21 cellular contexts compared by ENCODE assay signal in the genomic region with DNA sequence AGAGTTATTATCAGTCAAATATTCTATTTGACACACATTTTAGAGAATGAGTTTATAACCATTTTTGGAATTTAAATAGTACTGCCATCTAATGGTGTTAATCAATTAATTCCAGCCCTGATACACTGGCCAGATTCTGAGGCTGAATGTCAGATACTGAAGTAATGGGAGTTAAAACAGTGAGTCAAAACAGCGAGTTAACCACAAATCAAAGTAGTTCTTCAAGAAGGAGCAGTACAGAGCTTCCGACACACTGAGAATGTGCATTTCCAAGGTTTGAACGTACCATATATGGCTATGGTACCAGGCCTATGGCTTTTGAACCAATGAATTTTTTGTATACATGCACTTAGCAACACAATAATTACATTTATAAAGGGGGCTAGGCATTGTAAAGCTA. TPM values are rescaled to one million over a fixed set of nuclear protein-coding genes. Genes with fewer than 3 reads are reported as not detected.
DNase-seq lines count a peak whose midpoint lies in the region; ATAC-seq and TF ChIP-seq lines count a peak whose summit lies in the region.
"Had no signal": no experiment of that assay in that cellular context is flagged by ENCODE, and none has a peak within 500 bp of the region (broad histone marks: within the 10 kb centered on the region; RNA-seq: fewer than 3 reads in every experiment).

No MANE protein-coding gene starts in this region.

- intact Hi-C loops in activated CD4-positive, alpha-beta T cell treated with anti-CD3 and anti-CD28 coated beads, Interleukin-2, amount 10 ng/mL, durations not matched to agents 24 days and 14 days (cut with micrococcal nuclease) = loop anchor here (2.0 kb wide), 1 partner anchor 37 kb away; no protein-coding TSS in a partner anchor
- intact Hi-C loops in esophagus muscularis mucosa (cut with DNase I) (loop anchor here (2.0 to 5.0 kb wide), 2 partner anchors 201 to 213 kb away; no protein-coding TSS in a partner anchor), prostate gland (cut with DNase I) (loop anchor here (2.0 kb wide), 1 partner anchor 201 kb away; no protein-coding TSS in a partner anchor)

- no peak overlapping the region for H3K27ac ChIP-seq in esophagus muscularis mucosa (replicated peaks in 1 of 4)
- H3K27ac ChIP-seq in prostate gland = peak overlapping the region; percentile 22 to 31
- H3K27ac ChIP-seq: BLaER1 had no signal

- no peak overlapping the region for H3K4me3 ChIP-seq in esophagus muscularis mucosa
- H3K4me3 ChIP-seq in prostate gland = no peak overlapping the region
- H3K4me3 ChIP-seq: BLaER1 had no signal

- H3K27me3 ChIP-seq in esophagus muscularis mucosa (no peaks in the 10 kb centered on the region), prostate gland (replicated peaks; ENCODE audit: insufficient read depth) (no peaks in the 10 kb centered on the region)
- H3K27me3 ChIP-seq: BLaER1 had no signal

- no peak overlapping the region for H3K4me3 Mint-ChIP-seq in activated CD4-positive, alpha-beta T cell treated with anti-CD3 and anti-CD28 coated beads, Interleukin-2, amount 10 ng/mL, durations not matched to agents 24 days and 14 days
- no peak overlapping the region for H3K4me3 Mint-ChIP-seq in activated CD4-positive, alpha-beta T cell treated with anti-CD3 and anti-CD28 coated beads, Interleukin-2, amount 10 ng/mL, durations not matched to agents 7 days and 5 days
- peak overlapping the region; percentile 53 for H3K4me3 Mint-ChIP-seq in T-helper 17 cell
- H3K4me3 Mint-ChIP-seq: CD8-positive, alpha-beta T cell; H9 had no signal

- H3K27ac Mint-ChIP-seq in activated CD4-positive, alpha-beta T cell treated with anti-CD3 and anti-CD28 coated beads, Interleukin-2, amount 10 ng/mL, durations not matched to agents 24 days and 14 days = no peak overlapping the region
- no peak overlapping the region for H3K27ac Mint-ChIP-seq in activated CD4-positive, alpha-beta T cell treated with anti-CD3 and anti-CD28 coated beads, Interleukin-2, amount 10 ng/mL, durations not matched to agents 7 days and 5 days
- H3K27ac Mint-ChIP-seq in T-helper 17 cell = peak overlapping the region; percentile 29
- H3K27ac Mint-ChIP-seq: CD8-positive, alpha-beta T cell had no signal

- peak; percentile 47 for DNase-seq in activated CD4-positive, alpha-beta T cell treated with anti-CD3 and anti-CD28 coated beads, Interleukin-2, amount 10 ng/mL, durations not matched to agents 24 days and 14 days
- no peak for DNase-seq in activated CD4-positive, alpha-beta T cell treated with anti-CD3 and anti-CD28 coated beads, Interleukin-2, amount 10 ng/mL, durations not matched to agents 7 days and 5 days
- DNase-seq in T-helper 17 cell = no peak
- DNase-seq in esophagus muscularis mucosa (ENCODE audit: extremely low spot score) = peak; percentile 26
- DNase-seq in prostate gland (ENCODE audit: low spot score) = no peak
- no peak for DNase-seq in ureter (ENCODE audit: low spot score)
- no peak for DNase-seq in SIG-M5 (lab: John Stamatoyannopoulos, UW)
- DNase-seq: Calu3; CD8-positive, alpha-beta T cell; IMR-90; NCI-H1048; NCI-H2081; NCI-H446 treated with DMSO at 0.1 percent for 48 hours; NCI-H69; NK-92 treated with Interleukin-12 subunit alpha and Interleukin-12 subunit beta, amount 100 ng/mL, for 24 hours; OCI-M1; RPMI8226; SHP77 treated with DMSO at 0.1 percent for 48 hours had no signal

- H3K4me1 Mint-ChIP-seq in activated CD4-positive, alpha-beta T cell treated with anti-CD3 and anti-CD28 coated beads, Interleukin-2, amount 10 ng/mL, durations not matched to agents 24 days and 14 days = peaks cover 38% of the 10 kb centered on the region
- H3K4me1 Mint-ChIP-seq in activated CD4-positive, alpha-beta T cell treated with anti-CD3 and anti-CD28 coated beads, Interleukin-2, amount 10 ng/mL, durations not matched to agents 7 days and 5 days = peaks cover 17% of the 10 kb centered on the region
- H3K4me1 Mint-ChIP-seq in T-helper 17 cell = peaks cover 20% of the 10 kb centered on the region

- no peak for TF ChIP-seq CTCF in esophagus muscularis mucosa (IDR thresholded peaks at IDR 0.05)
- TF ChIP-seq CTCF in prostate gland (IDR thresholded peaks at IDR 0.05) = no peak

- no peak for TF ChIP-seq POLR2A in esophagus muscularis mucosa (IDR thresholded peaks at IDR 0.05; ENCODE audit: low read depth)
- TF ChIP-seq POLR2A in prostate gland (IDR thresholded peaks at IDR 0.05) = no peak

- H3K9me3 Mint-ChIP-seq in activated CD4-positive, alpha-beta T cell treated with anti-CD3 and anti-CD28 coated beads, Interleukin-2, amount 10 ng/mL, durations not matched to agents 24 days and 14 days = no peaks in the 10 kb centered on the region
- no peaks in the 10 kb centered on the region for H3K9me3 Mint-ChIP-seq in activated CD4-positive, alpha-beta T cell treated with anti-CD3 and anti-CD28 coated beads, Interleukin-2, amount 10 ng/mL, durations not matched to agents 7 days and 5 days
- H3K9me3 Mint-ChIP-seq: CD8-positive, alpha-beta T cell had no signal

- H3K4me1 ChIP-seq in esophagus muscularis mucosa (peaks cover 0 to 6% (median 0%) of the 10 kb centered on the region in 4 donors), prostate gland (replicated peaks) (peaks cover 4% of the 10 kb centered on the region)

- H3K9me3 ChIP-seq in T-helper 17 cell (ENCODE audit: control insufficient read depth, low read length, poor library complexity, severe bottlenecking) (no peaks in the 10 kb centered on the region), esophagus muscularis mucosa (no peaks in the 10 kb centered on the region), prostate gland (no peaks in the 10 kb centered on the region)

- CTCF ChIA-PET in activated CD4-positive, alpha-beta T cell treated with anti-CD3 and anti-CD28 coated beads, Interleukin-2, amount 10 ng/mL, durations not matched to agents 7 days and 5 days (lab: Charles Lee) = interaction anchor here (2.2 to 2.8 kb wide), 2 partner anchors 12 to 17 kb away, joined by 5 to 10 read pairs; no protein-coding TSS in a partner anchor

- POLR2A ChIA-PET in activated CD4-positive, alpha-beta T cell treated with anti-CD3 and anti-CD28 coated beads, Interleukin-2, amount 10 ng/mL, durations not matched to agents 7 days and 5 days (lab: Charles Lee) = no interaction called here

- peaks cover 29% of the 10 kb centered on the region for H3K36me3 Mint-ChIP-seq in activated CD4-positive, alpha-beta T cell treated with anti-CD3 and anti-CD28 coated beads, Interleukin-2, amount 10 ng/mL, durations not matched to agents 24 days and 14 days (ENCODE audit: low read depth)
- peaks cover 28% of the 10 kb centered on the region for H3K36me3 Mint-ChIP-seq in activated CD4-positive, alpha-beta T cell treated with anti-CD3 and anti-CD28 coated beads, Interleukin-2, amount 10 ng/mL, durations not matched to agents 7 days and 5 days (ENCODE audit: low read depth)
- peaks cover 3% of the 10 kb centered on the region for H3K36me3 Mint-ChIP-seq in T-helper 17 cell (ENCODE audit: low read depth)
- H3K36me3 Mint-ChIP-seq: CD8-positive, alpha-beta T cell had no signal

- 76% methylated on average over 3 of the region's 3 CpGs for WGBS in esophagus muscularis mucosa
- 30% methylated on average over 3 of the region's 3 CpGs for WGBS in prostate gland

- peak; percentile 37 for ATAC-seq in T-helper 17 cell
- no peak for ATAC-seq in HG02973 (IDR thresholded peaks at IDR 0.05; ENCODE audit: unreplicated experiment)
- ATAC-seq: CD8-positive, alpha-beta T cell had no signal

- H3K27me3 Mint-ChIP-seq in activated CD4-positive, alpha-beta T cell treated with anti-CD3 and anti-CD28 coated beads, Interleukin-2, amount 10 ng/mL, durations not matched to agents 24 days and 14 days = no peaks in the 10 kb centered on the region
- H3K27me3 Mint-ChIP-seq in activated CD4-positive, alpha-beta T cell treated with anti-CD3 and anti-CD28 coated beads, Interleukin-2, amount 10 ng/mL, durations not matched to agents 7 days and 5 days = no peaks in the 10 kb centered on the region
- no peaks in the 10 kb centered on the region for H3K27me3 Mint-ChIP-seq in T-helper 17 cell

- H3K36me3 ChIP-seq in esophagus muscularis mucosa (no peaks in the 10 kb centered on the region), prostate gland (no peaks in the 10 kb centered on the region)

- no peak for TF ChIP-seq EP300 in esophagus muscularis mucosa (IDR thresholded peaks at IDR 0.05)

RNA-seq across cellular contexts. Expression of a gene that starts 11.3 kb away (rescaled TPM):
- total RNA-seq in activated CD4-positive, alpha-beta T cell treated with anti-CD3 and anti-CD28 coated beads, Interleukin-2, amount 10 ng/mL, durations not matched to agents 24 days and 14 days = 21.1 and 23.0 TPM in 2 replicates
- 10 to 100 TPM; 20.9 to 23.5 TPM for total RNA-seq in activated CD4-positive, alpha-beta T cell treated with anti-CD3 and anti-CD28 coated beads, Interleukin-2, amount 10 ng/mL, durations not matched to agents 7 days and 5 days
- total RNA-seq in T-helper 17 cell = 10 to 100 TPM; 19.8 to 24.0 TPM
- 10 to 100 TPM in 1 of 4 donors, 1 to 10 TPM in 3; 6.6 to 18.0 (median 8.3) TPM for total RNA-seq in esophagus muscularis mucosa
- total RNA-seq in prostate gland = 10 to 100 TPM; 13.3 to 25.7 TPM
- 22.0 TPM for total RNA-seq in ureter

RNA-seq across cellular contexts. Expression of a gene that starts 31.6 kb away (rescaled TPM):
- total RNA-seq in activated CD4-positive, alpha-beta T cell treated with anti-CD3 and anti-CD28 coated beads, Interleukin-2, amount 10 ng/mL, durations not matched to agents 24 days and 14 days = 93.3 and 108 TPM in 2 replicates
- 100 to 1,000 TPM in 1 of 2 experiments, 10 to 100 TPM in 1; 84.3 to 101 TPM for total RNA-seq in activated CD4-positive, alpha-beta T cell treated with anti-CD3 and anti-CD28 coated beads, Interleukin-2, amount 10 ng/mL, durations not matched to agents 7 days and 5 days
- total RNA-seq in T-helper 17 cell (100 to 1,000 TPM; 245 to 340 TPM), esophagus muscularis mucosa (10 to 100 TPM; 24.1 to 54.5 (median 30.4) TPM), prostate gland (100 to 1,000 TPM in 1 of 2 donors, 10 to 100 TPM in 1; 81.3 to 180 TPM), ureter (89.9 TPM)

Comparison
In these comparisons a context has a peak if more than half of its experiments do, and no peak if none do; other contexts are left out.
1. DNase-seq: peak in activated CD4-positive, alpha-beta T cell treated with anti-CD3 and anti-CD28 coated beads, Interleukin-2, amount 10 ng/mL, durations not matched to agents 24 days and 14 days (single experiment) and esophagus muscularis mucosa (single experiment); none in activated CD4-positive, alpha-beta T cell treated with anti-CD3 and anti-CD28 coated beads, Interleukin-2, amount 10 ng/mL, durations not matched to agents 7 days and 5 days (single experiment), T-helper 17 cell (0 of 3), prostate gland (single experiment), ureter (single experiment) and SIG-M5 (single experiment).
2. H3K27ac ChIP-seq: peak in prostate gland (2 of 2); none in esophagus muscularis mucosa (0 of 4).